30 cellular contexts compared by ENCODE assay signal in the genomic region with DNA sequence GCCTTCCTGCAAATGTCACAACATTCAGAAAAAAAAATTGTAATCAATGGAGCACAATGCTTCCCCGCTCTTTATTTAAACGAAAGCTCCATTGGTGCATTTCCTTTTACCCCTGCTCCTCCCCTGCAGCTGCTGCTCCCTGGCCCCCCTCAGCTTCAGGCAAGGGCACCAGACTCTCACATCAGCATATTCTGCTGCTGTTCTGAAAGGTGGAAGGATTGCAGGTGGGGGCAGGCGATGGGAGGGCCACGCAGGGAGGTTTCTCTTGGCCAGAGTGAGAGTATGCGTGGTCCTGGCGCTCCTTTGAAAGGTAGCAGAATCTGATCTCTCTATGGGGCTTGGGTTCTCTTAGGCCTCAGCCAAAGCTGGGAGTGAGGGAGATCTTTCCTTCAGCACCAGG.
"Had no signal": no experiment of that assay in that cellular context is flagged by ENCODE, and none has a peak within 500 bp of the region (broad histone marks: within the 10 kb centered on the region; RNA-seq: fewer than 3 reads in every experiment).

No MANE protein-coding gene starts in this region.

- H3K4me3 ChIP-seq: ascending aorta, gastroesophageal sphincter, right atrium auricular region, smooth muscle cell, tibial nerve had no signal

- H3K27ac ChIP-seq: ascending aorta, brain microvascular endothelial cell, gastroesophageal sphincter, parathyroid adenoma, right atrium auricular region, tibial nerve, WERI-Rb-1 had no signal

- H3K4me1 Mint-ChIP-seq: activated CD4-positive, alpha-beta memory T cell treated with anti-CD3 and anti-CD28 coated beads, Interleukin-2, amount 10 ng/mL, durations not matched to agents 7 days and 5 days; activated CD4-positive, alpha-beta T cell treated with anti-CD3 and anti-CD28 coated beads, Interleukin-2, amount 10 ng/mL, durations not matched to agents 7 days and 5 days; activated naive CD4-positive, alpha-beta T cell treated with anti-CD3 and anti-CD28 coated beads, Interleukin-2, amount 10 ng/mL, durations not matched to agents 7 days and 5 days; activated naive CD8-positive, alpha-beta T cell treated with anti-CD3 and anti-CD28 coated beads, Interleukin-2, amount 10 ng/mL, durations not matched to agents 7 days and 5 days; immature natural killer cell; naive B cell had no signal

- H3K27me3 ChIP-seq: ascending aorta, brain microvascular endothelial cell, right atrium auricular region, tibial nerve had no signal

- ATAC-seq: effector memory CD8-positive, alpha-beta T cell; gastroesophageal sphincter; left colon had no signal

- H3K4me2 ChIP-seq: smooth muscle cell had no signal

- H3K79me2 ChIP-seq: parathyroid adenoma had no signal

- DNase-seq: activated CD4-positive, alpha-beta memory T cell treated with anti-CD3 and anti-CD28 coated beads, Interleukin-2, amount 10 ng/mL, durations not matched to agents 7 days and 5 days; activated CD4-positive, alpha-beta T cell treated with anti-CD3 and anti-CD28 coated beads, Interleukin-2, amount 10 ng/mL, durations not matched to agents 7 days and 5 days; activated CD4-positive, CD25-positive, alpha-beta regulatory T cell treated with anti-CD3 and anti-CD28 coated beads, Interleukin-2, amount 50 U/mL, for 72 hours; activated CD8-positive, alpha-beta memory T cell treated with anti-CD3 and anti-CD28 coated beads, Interleukin-2, amount 50 U/mL, for 48 hours; activated gamma-delta T cell; activated naive CD4-positive, alpha-beta T cell treated with anti-CD3 and anti-CD28 coated beads, Interleukin-2, amount 10 ng/mL, durations not matched to agents 7 days and 5 days; activated naive CD8-positive, alpha-beta T cell treated with anti-CD3 and anti-CD28 coated beads, Interleukin-2, amount 10 ng/mL, durations not matched to agents 7 days and 5 days; activated T-cell treated with anti-CD3 and anti-CD28 coated beads, Interleukin-2, amount 50 U/mL, for 24 hours; brain microvascular endothelial cell; cortex of kidney; effector memory CD8-positive, alpha-beta T cell; head of caudate nucleus; hippocampal formation; immature natural killer cell; kidney; left colon; naive B cell; occipital lobe; stimulated activated CD4-positive, alpha-beta T cell treated with anti-CD3 and anti-CD28 coated beads, Interleukin-15, amount 100 ng/mL, for 24 hours; stimulated activated CD4-positive, alpha-beta T cell treated with anti-CD3 and anti-CD28 coated beads, Interleukin-2, amount 100 ng/mL, for 24 hours; stimulated activated naive CD4-positive, alpha-beta T cell; WERI-Rb-1 had no signal

- H3K4me3 Mint-ChIP-seq: activated CD4-positive, alpha-beta memory T cell treated with anti-CD3 and anti-CD28 coated beads, Interleukin-2, amount 10 ng/mL, durations not matched to agents 7 days and 5 days; activated CD4-positive, alpha-beta T cell treated with anti-CD3 and anti-CD28 coated beads, Interleukin-2, amount 10 ng/mL, durations not matched to agents 7 days and 5 days; activated naive CD4-positive, alpha-beta T cell treated with anti-CD3 and anti-CD28 coated beads, Interleukin-2, amount 10 ng/mL, durations not matched to agents 7 days and 5 days; activated naive CD8-positive, alpha-beta T cell treated with anti-CD3 and anti-CD28 coated beads, Interleukin-2, amount 10 ng/mL, durations not matched to agents 7 days and 5 days; activated T-cell treated with anti-CD3 and anti-CD28 coated beads, Interleukin-2, amount 50 U/mL, for 24 hours; effector memory CD8-positive, alpha-beta T cell; immature natural killer cell; mesothelial cell of epicardium; naive B cell had no signal

- H3K9ac ChIP-seq: parathyroid adenoma had no signal

- H2AFZ ChIP-seq: parathyroid adenoma had no signal

- FAIRE-seq: endothelial cell of umbilical vein, kidney had no signal

- H3K27ac Mint-ChIP-seq: activated CD4-positive, alpha-beta memory T cell treated with anti-CD3 and anti-CD28 coated beads, Interleukin-2, amount 10 ng/mL, durations not matched to agents 7 days and 5 days; activated CD4-positive, alpha-beta T cell treated with anti-CD3 and anti-CD28 coated beads, Interleukin-2, amount 10 ng/mL, durations not matched to agents 7 days and 5 days; activated naive CD4-positive, alpha-beta T cell treated with anti-CD3 and anti-CD28 coated beads, Interleukin-2, amount 10 ng/mL, durations not matched to agents 7 days and 5 days; activated naive CD8-positive, alpha-beta T cell treated with anti-CD3 and anti-CD28 coated beads, Interleukin-2, amount 10 ng/mL, durations not matched to agents 7 days and 5 days; activated T-cell treated with anti-CD3 and anti-CD28 coated beads, Interleukin-2, amount 50 U/mL, for 24 hours; effector memory CD8-positive, alpha-beta T cell; immature natural killer cell; mesothelial cell of epicardium had no signal

- H3K36me3 Mint-ChIP-seq: activated naive CD4-positive, alpha-beta T cell treated with anti-CD3 and anti-CD28 coated beads, Interleukin-2, amount 10 ng/mL, durations not matched to agents 7 days and 5 days; activated naive CD8-positive, alpha-beta T cell treated with anti-CD3 and anti-CD28 coated beads, Interleukin-2, amount 10 ng/mL, durations not matched to agents 7 days and 5 days; immature natural killer cell; mesothelial cell of epicardium; naive B cell had no signal

- H3K9me3 ChIP-seq: ascending aorta, gastroesophageal sphincter, right atrium auricular region, tibial nerve had no signal

- H3K27me3 Mint-ChIP-seq: activated CD4-positive, alpha-beta memory T cell treated with anti-CD3 and anti-CD28 coated beads, Interleukin-2, amount 10 ng/mL, durations not matched to agents 7 days and 5 days; activated CD4-positive, alpha-beta T cell treated with anti-CD3 and anti-CD28 coated beads, Interleukin-2, amount 10 ng/mL, durations not matched to agents 7 days and 5 days; activated naive CD4-positive, alpha-beta T cell treated with anti-CD3 and anti-CD28 coated beads, Interleukin-2, amount 10 ng/mL, durations not matched to agents 7 days and 5 days; activated naive CD8-positive, alpha-beta T cell treated with anti-CD3 and anti-CD28 coated beads, Interleukin-2, amount 10 ng/mL, durations not matched to agents 7 days and 5 days had no signal

- H3K9me3 Mint-ChIP-seq: activated CD4-positive, alpha-beta memory T cell treated with anti-CD3 and anti-CD28 coated beads, Interleukin-2, amount 10 ng/mL, durations not matched to agents 7 days and 5 days; activated CD4-positive, alpha-beta T cell treated with anti-CD3 and anti-CD28 coated beads, Interleukin-2, amount 10 ng/mL, durations not matched to agents 7 days and 5 days; activated naive CD8-positive, alpha-beta T cell treated with anti-CD3 and anti-CD28 coated beads, Interleukin-2, amount 10 ng/mL, durations not matched to agents 7 days and 5 days; immature natural killer cell; mesothelial cell of epicardium had no signal

- H3K36me3 ChIP-seq: ascending aorta, brain microvascular endothelial cell, gastroesophageal sphincter, right atrium auricular region, tibial nerve, WERI-Rb-1 had no signal

- H3K4me1 ChIP-seq: ascending aorta, parathyroid adenoma, right atrium auricular region had no signal
